In genomic region chr10:73522263-73522662, GRCh38 we compare ENCODE assay signal across 22 cellular contexts.
"Had no signal": no experiment of that assay in that cellular context is flagged by ENCODE, and none has a peak within 500 bp of the region (broad histone marks: within the 10 kb centered on the region; RNA-seq: fewer than 3 reads in every experiment).

No MANE protein-coding gene starts in this region.

- H3K9me3 ChIP-seq: gastroesophageal sphincter, neutrophil, ovary, prostate gland, transverse colon, uterus had no signal

- H3K4me1 ChIP-seq: gastroesophageal sphincter, prostate gland, transverse colon, uterus had no signal

- H3K36me3 ChIP-seq: neutrophil, ovary, uterus had no signal

- H3K27me3 Mint-ChIP-seq: activated CD4-positive, alpha-beta T cell treated with anti-CD3 and anti-CD28 coated beads, Interleukin-2, amount 10 ng/mL, durations not matched to agents 7 days and 5 days; activated naive CD8-positive, alpha-beta T cell; stimulated activated naive B cell treated with anti-CD40 and anti-IgM and Interleukin-4, amounts not matched to agents 10 μg/mL and 1 μg/mL and 100 μg/mL, for 72 hours had no signal

- H3K4me3 ChIP-seq: coronary artery, gastroesophageal sphincter, ovary, prostate gland, transverse colon, uterus had no signal

- H3K9me3 Mint-ChIP-seq: activated CD4-positive, alpha-beta T cell treated with anti-CD3 and anti-CD28 coated beads, Interleukin-2, amount 10 ng/mL, durations not matched to agents 7 days and 5 days; endodermal cell; nephron; stimulated activated naive B cell treated with anti-CD40 and anti-IgM and Interleukin-4, amounts not matched to agents 10 μg/mL and 1 μg/mL and 100 μg/mL, for 72 hours had no signal

- H3K4me3 Mint-ChIP-seq: activated CD4-positive, alpha-beta T cell treated with anti-CD3 and anti-CD28 coated beads, Interleukin-2, amount 10 ng/mL, durations not matched to agents 7 days and 5 days; activated naive CD8-positive, alpha-beta T cell; endodermal cell; nephron; stimulated activated naive B cell treated with anti-CD40 and anti-IgM and Interleukin-4, amounts not matched to agents 10 μg/mL and 1 μg/mL and 100 μg/mL, for 72 hours had no signal

- H3K27ac ChIP-seq: coronary artery, epithelial cell of prostate, gastroesophageal sphincter, neutrophil, ovary, prostate gland, transverse colon, uterus had no signal

- DNase-seq: activated CD4-positive, alpha-beta T cell treated with anti-CD3 and anti-CD28 coated beads, Interleukin-2, amount 10 ng/mL, durations not matched to agents 7 days and 5 days; activated T-cell treated with anti-CD3 and anti-CD28 coated beads, Interleukin-2, amount 50 U/mL, for 1 hour; amniotic stem cell; cerebellar nuclear complex; endodermal cell; head of caudate nucleus; islet precursor cell; left cardiac atrium; ovary; stimulated activated CD4-positive, alpha-beta T cell treated with anti-CD3 and anti-CD28 coated beads, Interleukin-2, amount 100 ng/mL, for 48 hours; stimulated activated CD8-positive, alpha-beta memory T cell treated with anti-CD3 and anti-CD28 coated beads, Interleukin-4, amount 100 ng/mL, for 48 hours; stimulated activated naive B cell treated with anti-CD40 and anti-IgM and Interleukin-4, amounts not matched to agents 10 μg/mL and 1 μg/mL and 100 μg/mL, for 72 hours; transverse colon; uterus had no signal

- H3K27ac Mint-ChIP-seq: activated CD4-positive, alpha-beta T cell treated with anti-CD3 and anti-CD28 coated beads, Interleukin-2, amount 10 ng/mL, durations not matched to agents 7 days and 5 days; activated naive CD8-positive, alpha-beta T cell; nephron; stimulated activated naive B cell treated with anti-CD40 and anti-IgM and Interleukin-4, amounts not matched to agents 10 μg/mL and 1 μg/mL and 100 μg/mL, for 72 hours had no signal

- H3K4me1 Mint-ChIP-seq: activated CD4-positive, alpha-beta T cell treated with anti-CD3 and anti-CD28 coated beads, Interleukin-2, amount 10 ng/mL, durations not matched to agents 7 days and 5 days; endodermal cell; nephron; stimulated activated naive B cell treated with anti-CD40 and anti-IgM and Interleukin-4, amounts not matched to agents 10 μg/mL and 1 μg/mL and 100 μg/mL, for 72 hours had no signal

- ATAC-seq: activated CD4-positive, CD25-positive, alpha-beta regulatory T cell treated with anti-CD3 and anti-CD28 coated beads, Interleukin-2, amount 50 U/mL, for 24 hours; gastroesophageal sphincter; left cardiac atrium; stimulated activated naive B cell treated with anti-CD40 and anti-IgM and Interleukin-4, amounts not matched to agents 10 μg/mL and 1 μg/mL and 100 μg/mL, for 72 hours had no signal

- H3K27me3 ChIP-seq: gastroesophageal sphincter, neutrophil, ovary, transverse colon, uterus had no signal
